Comparison of ENCODE assay signal across 17 cellular contexts in genomic region chr14:31162910-31163649, GRCh38.
"Had no signal": no experiment of that assay in that cellular context is flagged by ENCODE, and none has a peak within 500 bp of the region (broad histone marks: within the 10 kb centered on the region; RNA-seq: fewer than 3 reads in every experiment).

No MANE protein-coding gene starts in this region.

- H3K27ac ChIP-seq: breast epithelium, dorsolateral prefrontal cortex, foreskin keratinocyte, neural progenitor cell, ovary, skin epidermis, uterus had no signal

- H3K36me3 ChIP-seq: breast epithelium, neural progenitor cell, ovary, uterus had no signal

- ATAC-seq: foreskin keratinocyte; left ventricle myocardium superior; stimulated activated effector memory CD8-positive, alpha-beta T cell treated with anti-CD3 and anti-CD28 coated beads, Interleukin-12 subunit alpha, Interleukin-12 subunit beta, amount 100 ng/mL, for 72 hours had no signal

- H3K4me2 ChIP-seq: neural progenitor cell, SK-N-SH had no signal

- H3K4me1 ChIP-seq: breast epithelium, neural progenitor cell had no signal

- H3K9ac ChIP-seq: neural progenitor cell, SK-N-SH had no signal

- DNase-seq: activated CD4-positive, alpha-beta T cell treated with anti-CD3 and anti-CD28 coated beads, Interleukin-2, amount 50 U/mL, for 1 hour; activated CD4-positive, CD25-positive, alpha-beta regulatory T cell; activated effector memory CD4-positive, alpha-beta T cell treated with anti-CD3 and anti-CD28 coated beads, Interleukin-2, amount 50 U/mL, for 16 hours; activated T-cell treated with anti-CD3 and anti-CD28 coated beads, Interleukin-2, amount 50 U/mL, for 24 hours; anterior cingulate cortex; dorsolateral prefrontal cortex; foreskin keratinocyte; left ventricle myocardium superior; ovary; SK-N-SH; uterus had no signal

- H2AFZ ChIP-seq: neural progenitor cell had no signal

- H3K4me3 ChIP-seq: breast epithelium, dorsolateral prefrontal cortex, neural progenitor cell, ovary, skin epidermis, uterus had no signal

- H3K27me3 Mint-ChIP-seq: activated naive CD8-positive, alpha-beta T cell; activated T-cell treated with anti-CD3 and anti-CD28 coated beads, Interleukin-2, amount 50 U/mL, for 24 hours had no signal

- H3K27ac Mint-ChIP-seq: activated naive CD8-positive, alpha-beta T cell; activated T-cell treated with anti-CD3 and anti-CD28 coated beads, Interleukin-2, amount 50 U/mL, for 24 hours; mesothelial cell of epicardium; neural progenitor cell had no signal

- H3K9me3 ChIP-seq: breast epithelium, ovary, SK-N-SH, uterus had no signal

- H3K4me3 Mint-ChIP-seq: activated naive CD8-positive, alpha-beta T cell; activated T-cell treated with anti-CD3 and anti-CD28 coated beads, Interleukin-2, amount 50 U/mL, for 24 hours; mesothelial cell of epicardium; neural progenitor cell; stimulated activated effector memory CD8-positive, alpha-beta T cell treated with anti-CD3 and anti-CD28 coated beads, Interleukin-12 subunit alpha, Interleukin-12 subunit beta, amount 100 ng/mL, for 72 hours had no signal

- H3K9me3 Mint-ChIP-seq: activated T-cell treated with anti-CD3 and anti-CD28 coated beads, Interleukin-2, amount 50 U/mL, for 24 hours; mesothelial cell of epicardium; neural progenitor cell; stimulated activated effector memory CD8-positive, alpha-beta T cell treated with anti-CD3 and anti-CD28 coated beads, Interleukin-12 subunit alpha, Interleukin-12 subunit beta, amount 100 ng/mL, for 72 hours had no signal

- H3K27me3 ChIP-seq: breast epithelium, dorsolateral prefrontal cortex, foreskin keratinocyte, neural progenitor cell, ovary, uterus had no signal

- H3K4me1 Mint-ChIP-seq: mesothelial cell of epicardium; neural progenitor cell; stimulated activated effector memory CD8-positive, alpha-beta T cell treated with anti-CD3 and anti-CD28 coated beads, Interleukin-12 subunit alpha, Interleukin-12 subunit beta, amount 100 ng/mL, for 72 hours had no signal
